ENCODE assay signal across 1 cellular context in the genomic region with DNA sequence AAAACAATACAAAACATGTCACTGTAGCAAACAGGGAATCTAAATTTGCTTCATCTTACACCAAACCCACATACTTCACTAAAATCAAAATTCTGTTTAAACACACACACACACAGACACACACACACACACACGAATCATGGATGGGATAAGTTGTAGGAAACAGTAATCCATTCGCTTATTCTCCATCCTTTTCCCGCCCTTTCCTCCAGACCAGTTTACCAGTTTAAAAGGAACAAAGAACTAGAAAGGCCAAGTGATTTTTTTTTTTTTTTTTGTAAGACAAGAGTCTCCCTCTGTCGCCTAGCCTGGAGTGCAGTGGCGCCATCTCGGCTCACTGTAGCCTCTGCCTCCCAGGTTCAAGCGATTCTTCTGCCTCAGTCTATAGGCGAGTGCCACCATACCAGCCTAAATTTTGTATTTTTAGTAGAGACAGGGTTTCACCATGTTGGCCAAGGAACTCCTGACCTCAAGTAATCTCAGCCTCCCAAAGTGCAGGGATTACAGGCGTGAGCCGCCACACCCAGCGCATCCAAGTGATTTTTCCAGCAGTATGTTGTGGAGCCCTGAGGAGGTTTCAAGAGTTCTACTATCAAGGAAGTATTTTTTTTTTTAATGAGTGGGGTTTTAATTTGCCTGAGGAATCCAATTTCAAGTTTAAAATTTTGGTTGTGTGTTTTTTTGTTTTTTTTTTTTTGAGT.
TF ChIP-seq lines count a peak whose summit lies in the region.

No MANE protein-coding gene starts in this region.

TF ChIP-seq in H1, 55 proteins besides CTCF, POLR2A, EP300 and RAD21:
- TF ChIP-seq SIX5 (IDR thresholded peaks at IDR 0.05; ENCODE audit: low read depth, low read length), result no peak
- peak; percentile 68 for TF ChIP-seq E2F6 (IDR thresholded peaks at IDR 0.05)
